Comparison of ENCODE assay signal across 1 cellular context in the genomic region with DNA sequence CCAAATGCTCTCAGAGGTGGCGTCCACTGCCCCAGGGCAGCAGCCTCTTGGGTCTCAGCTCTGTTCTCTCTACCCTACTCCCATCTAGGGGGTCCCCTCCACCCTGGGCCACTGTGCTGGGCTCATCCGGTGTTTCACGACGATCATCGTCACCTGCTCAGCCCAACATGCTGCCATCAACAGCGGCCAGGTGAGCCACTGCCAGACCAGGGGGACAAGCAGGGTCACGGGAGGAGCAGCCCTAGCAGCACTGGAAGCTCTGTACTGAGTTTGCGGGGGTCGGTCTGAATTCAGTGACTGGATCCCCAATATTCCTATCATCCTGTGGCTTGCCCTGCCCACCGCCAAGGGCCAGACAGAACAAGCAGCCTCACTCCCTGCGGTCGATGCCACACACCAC.
TF ChIP-seq lines count a peak whose summit lies in the region.

No MANE protein-coding gene starts in this region.

TF ChIP-seq in WTC11, 78 proteins besides CTCF, POLR2A, EP300 and RAD21 (continued from another document):
- TF ChIP-seq, protein P1, sequence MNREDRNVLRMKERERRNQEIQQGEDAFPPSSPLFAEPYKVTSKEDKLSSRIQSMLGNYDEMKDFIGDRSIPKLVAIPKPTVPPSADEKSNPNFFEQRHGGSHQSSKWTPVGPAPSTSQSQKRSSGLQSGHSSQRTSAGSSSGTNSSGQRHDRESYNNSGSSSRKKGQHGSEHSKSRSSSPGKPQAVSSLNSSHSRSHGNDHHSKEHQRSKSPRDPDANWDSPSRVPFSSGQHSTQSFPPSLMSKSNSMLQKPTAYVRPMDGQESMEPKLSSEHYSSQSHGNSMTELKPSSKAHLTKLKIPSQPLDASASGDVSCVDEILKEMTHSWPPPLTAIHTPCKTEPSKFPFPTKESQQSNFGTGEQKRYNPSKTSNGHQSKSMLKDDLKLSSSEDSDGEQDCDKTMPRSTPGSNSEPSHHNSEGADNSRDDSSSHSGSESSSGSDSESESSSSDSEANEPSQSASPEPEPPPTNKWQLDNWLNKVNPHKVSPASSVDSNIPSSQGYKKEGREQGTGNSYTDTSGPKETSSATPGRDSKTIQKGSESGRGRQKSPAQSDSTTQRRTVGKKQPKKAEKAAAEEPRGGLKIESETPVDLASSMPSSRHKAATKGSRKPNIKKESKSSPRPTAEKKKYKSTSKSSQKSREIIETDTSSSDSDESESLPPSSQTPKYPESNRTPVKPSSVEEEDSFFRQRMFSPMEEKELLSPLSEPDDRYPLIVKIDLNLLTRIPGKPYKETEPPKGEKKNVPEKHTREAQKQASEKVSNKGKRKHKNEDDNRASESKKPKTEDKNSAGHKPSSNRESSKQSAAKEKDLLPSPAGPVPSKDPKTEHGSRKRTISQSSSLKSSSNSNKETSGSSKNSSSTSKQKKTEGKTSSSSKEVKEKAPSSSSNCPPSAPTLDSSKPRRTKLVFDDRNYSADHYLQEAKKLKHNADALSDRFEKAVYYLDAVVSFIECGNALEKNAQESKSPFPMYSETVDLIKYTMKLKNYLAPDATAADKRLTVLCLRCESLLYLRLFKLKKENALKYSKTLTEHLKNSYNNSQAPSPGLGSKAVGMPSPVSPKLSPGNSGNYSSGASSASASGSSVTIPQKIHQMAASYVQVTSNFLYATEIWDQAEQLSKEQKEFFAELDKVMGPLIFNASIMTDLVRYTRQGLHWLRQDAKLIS (CRISPR knock-in tag; IDR thresholded peaks at IDR 0.05; ENCODE audit: borderline replicate concordance), result no peak
- TF ChIP-seq, protein P2, sequence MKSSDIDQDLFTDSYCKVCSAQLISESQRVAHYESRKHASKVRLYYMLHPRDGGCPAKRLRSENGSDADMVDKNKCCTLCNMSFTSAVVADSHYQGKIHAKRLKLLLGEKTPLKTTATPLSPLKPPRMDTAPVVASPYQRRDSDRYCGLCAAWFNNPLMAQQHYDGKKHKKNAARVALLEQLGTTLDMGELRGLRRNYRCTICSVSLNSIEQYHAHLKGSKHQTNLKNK (CRISPR knock-in tag; IDR thresholded peaks at IDR 0.05), result no peak
- TF ChIP-seq, protein P3, sequence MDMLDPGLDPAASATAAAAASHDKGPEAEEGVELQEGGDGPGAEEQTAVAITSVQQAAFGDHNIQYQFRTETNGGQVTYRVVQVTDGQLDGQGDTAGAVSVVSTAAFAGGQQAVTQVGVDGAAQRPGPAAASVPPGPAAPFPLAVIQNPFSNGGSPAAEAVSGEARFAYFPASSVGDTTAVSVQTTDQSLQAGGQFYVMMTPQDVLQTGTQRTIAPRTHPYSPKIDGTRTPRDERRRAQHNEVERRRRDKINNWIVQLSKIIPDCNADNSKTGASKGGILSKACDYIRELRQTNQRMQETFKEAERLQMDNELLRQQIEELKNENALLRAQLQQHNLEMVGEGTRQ (CRISPR knock-in tag; IDR thresholded peaks at IDR 0.05), result no peak
